Comparison of ENCODE assay signal across 1 cellular context in the genomic region with DNA sequence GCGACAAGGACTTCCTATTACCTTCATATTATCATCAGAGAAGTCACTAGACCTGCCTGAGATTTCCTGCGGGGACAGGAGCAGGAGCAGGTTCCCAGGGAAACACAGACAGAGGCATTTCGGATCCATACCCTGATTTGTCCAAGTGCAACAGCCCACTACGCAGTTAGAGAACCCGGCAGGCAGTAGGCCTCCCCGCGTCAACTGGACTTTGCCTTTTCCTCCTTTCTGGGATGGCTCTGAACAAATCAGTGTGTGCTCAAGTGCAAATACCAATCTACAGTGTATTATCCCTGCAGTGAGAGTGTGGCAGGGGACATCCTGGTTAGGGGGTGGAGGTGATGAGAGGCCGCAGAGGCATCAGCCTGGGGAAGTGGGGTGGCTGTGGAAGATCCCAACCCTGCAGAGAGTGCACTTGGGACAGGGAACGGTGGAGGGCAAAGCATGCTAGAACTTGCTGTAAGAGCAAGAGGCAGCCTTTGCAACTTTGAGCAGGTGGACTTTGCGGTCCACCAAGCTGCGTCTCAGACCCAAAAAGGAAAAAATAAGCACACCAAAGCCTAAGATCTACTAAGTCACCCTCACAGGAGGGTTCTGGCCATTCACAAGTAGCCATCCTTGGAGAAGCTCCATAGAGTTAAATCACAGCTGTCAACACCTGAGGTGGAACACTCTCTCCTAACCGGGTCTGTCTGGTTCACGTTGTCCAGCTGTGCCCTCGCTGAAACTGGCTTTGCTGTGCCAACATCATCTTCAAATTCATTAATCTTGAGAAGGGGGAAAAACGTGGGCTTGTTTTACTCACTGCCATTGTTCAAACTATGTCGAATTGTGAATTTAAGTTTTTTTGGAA.
TF ChIP-seq lines count a peak whose summit lies in the region.

No MANE protein-coding gene starts in this region.

TF ChIP-seq in H1, 55 proteins besides CTCF, POLR2A, EP300 and RAD21:
- no peak for TF ChIP-seq SIRT6 (IDR thresholded peaks at IDR 0.05; ENCODE audit: low read length)
- TF ChIP-seq, protein P1, sequence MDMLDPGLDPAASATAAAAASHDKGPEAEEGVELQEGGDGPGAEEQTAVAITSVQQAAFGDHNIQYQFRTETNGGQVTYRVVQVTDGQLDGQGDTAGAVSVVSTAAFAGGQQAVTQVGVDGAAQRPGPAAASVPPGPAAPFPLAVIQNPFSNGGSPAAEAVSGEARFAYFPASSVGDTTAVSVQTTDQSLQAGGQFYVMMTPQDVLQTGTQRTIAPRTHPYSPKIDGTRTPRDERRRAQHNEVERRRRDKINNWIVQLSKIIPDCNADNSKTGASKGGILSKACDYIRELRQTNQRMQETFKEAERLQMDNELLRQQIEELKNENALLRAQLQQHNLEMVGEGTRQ (IDR thresholded peaks at IDR 0.05; ENCODE audit: low read length), result no peak
- TF ChIP-seq CHD1 (IDR thresholded peaks at IDR 0.05; ENCODE audit: low read depth, low read length), result no peak
- TF ChIP-seq SAP30 (IDR thresholded peaks at IDR 0.05; ENCODE audit: insufficient read depth, insufficient replicate concordance, low read length), result no peak
- no peak for TF ChIP-seq HDAC6 (IDR thresholded peaks at IDR 0.05; ENCODE audit: low read depth, low read length)
- TF ChIP-seq KDM1A (IDR thresholded peaks at IDR 0.05; ENCODE audit: borderline replicate concordance, low read length), result no peak
- TF ChIP-seq KDM5A (IDR thresholded peaks at IDR 0.05; ENCODE audit: low read length), result no peak
- TF ChIP-seq BACH1 (IDR thresholded peaks at IDR 0.05; ENCODE audit: low read length), result no peak
- no peak for TF ChIP-seq ZNF274 (IDR thresholded peaks at IDR 0.05; ENCODE audit: borderline replicate concordance, extremely low read depth, low read length)
- no peak for TF ChIP-seq EGR1 (IDR thresholded peaks at IDR 0.05; ENCODE audit: borderline replicate concordance, low read depth, low read length)
- TF ChIP-seq NANOG (IDR thresholded peaks at IDR 0.05; ENCODE audit: insufficient read depth, low read depth, low read length, poor library complexity, severe bottlenecking), result no peak
- TF ChIP-seq, protein P2, sequence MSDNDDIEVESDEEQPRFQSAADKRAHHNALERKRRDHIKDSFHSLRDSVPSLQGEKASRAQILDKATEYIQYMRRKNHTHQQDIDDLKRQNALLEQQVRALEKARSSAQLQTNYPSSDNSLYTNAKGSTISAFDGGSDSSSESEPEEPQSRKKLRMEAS (IDR thresholded peaks at IDR 0.05), result no peak
- no peak for TF ChIP-seq SP4 (IDR thresholded peaks at IDR 0.05; ENCODE audit: low read length)
- TF ChIP-seq JUN (IDR thresholded peaks at IDR 0.05; ENCODE audit: low read depth, low read length), result no peak
- no peak for TF ChIP-seq CBX8 (IDR thresholded peaks at IDR 0.05; ENCODE audit: borderline replicate concordance, low read depth, low read length)
- no peak for TF ChIP-seq EZH2 (IDR thresholded peaks at IDR 0.05; ENCODE audit: low read depth, low read length, severe bottlenecking)
- TF ChIP-seq RXRA (IDR thresholded peaks at IDR 0.05; ENCODE audit: insufficient read depth, low read depth, low read length), result no peak
